In the genomic region with DNA sequence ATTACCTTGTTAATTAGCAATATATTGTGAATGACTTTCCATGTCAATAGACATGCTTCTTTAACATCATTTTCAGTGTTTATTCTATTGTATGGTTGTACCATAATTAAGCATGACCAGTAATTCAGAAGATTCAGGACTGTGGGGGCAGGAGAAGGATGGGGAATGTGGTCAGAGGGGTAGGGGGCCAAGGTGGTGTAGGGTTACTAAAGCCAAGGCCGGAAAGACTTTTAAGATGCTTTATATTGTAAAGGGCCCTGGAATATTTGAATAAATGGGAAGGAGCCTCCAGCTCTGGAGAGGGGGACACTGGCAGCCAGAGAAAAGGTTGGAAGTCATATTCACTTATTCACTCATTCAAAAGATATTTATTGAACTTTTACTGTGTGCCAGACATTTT, we compare ENCODE assay signal across 1 cellular context.
TF ChIP-seq lines count a peak whose summit lies in the region.

No MANE protein-coding gene starts in this region.

TF ChIP-seq in H1, 55 proteins besides CTCF, POLR2A, EP300 and RAD21:
- TF ChIP-seq GTF2F1 (IDR thresholded peaks at IDR 0.05; ENCODE audit: borderline replicate concordance, low read depth, low read length): no peak
- TF ChIP-seq MAFK (IDR thresholded peaks at IDR 0.05; ENCODE audit: low read depth, low read length): no peak
- TF ChIP-seq SP1 (IDR thresholded peaks at IDR 0.05; ENCODE audit: low read depth, low read length): no peak
- no peak for TF ChIP-seq TCF12 (IDR thresholded peaks at IDR 0.05; ENCODE audit: low read depth, low read length)
- TF ChIP-seq GABPA (IDR thresholded peaks at IDR 0.05; ENCODE audit: borderline replicate concordance, insufficient read depth, low read length): no peak
- TF ChIP-seq CEBPB (IDR thresholded peaks at IDR 0.05; ENCODE audit: low read depth, low read length): no peak
- TF ChIP-seq TAF1 (IDR thresholded peaks at IDR 0.05; ENCODE audit: low read depth, low read length): no peak
- no peak for TF ChIP-seq RXRA (IDR thresholded peaks at IDR 0.05; ENCODE audit: insufficient read depth, low read depth, low read length)
- no peak for TF ChIP-seq KDM1A (IDR thresholded peaks at IDR 0.05; ENCODE audit: borderline replicate concordance, low read length)
- TF ChIP-seq CBX8 (IDR thresholded peaks at IDR 0.05; ENCODE audit: borderline replicate concordance, low read depth, low read length): no peak
- TF ChIP-seq KDM4A (IDR thresholded peaks at IDR 0.05; ENCODE audit: low read depth, low read length, severe bottlenecking): no peak
- TF ChIP-seq EZH2 (IDR thresholded peaks at IDR 0.05; ENCODE audit: low read depth, low read length, severe bottlenecking): no peak
- TF ChIP-seq SAP30 (IDR thresholded peaks at IDR 0.05; ENCODE audit: insufficient read depth, insufficient replicate concordance, low read length): no peak
- no peak for TF ChIP-seq BACH1 (IDR thresholded peaks at IDR 0.05; ENCODE audit: low read length)
- TF ChIP-seq POU5F1 (IDR thresholded peaks at IDR 0.05; ENCODE audit: low read depth, low read length): no peak
- no peak for TF ChIP-seq HDAC6 (IDR thresholded peaks at IDR 0.05; ENCODE audit: low read depth, low read length)
- no peak for TF ChIP-seq JUN (IDR thresholded peaks at IDR 0.05; ENCODE audit: low read depth, low read length)
- TF ChIP-seq, protein P1, sequence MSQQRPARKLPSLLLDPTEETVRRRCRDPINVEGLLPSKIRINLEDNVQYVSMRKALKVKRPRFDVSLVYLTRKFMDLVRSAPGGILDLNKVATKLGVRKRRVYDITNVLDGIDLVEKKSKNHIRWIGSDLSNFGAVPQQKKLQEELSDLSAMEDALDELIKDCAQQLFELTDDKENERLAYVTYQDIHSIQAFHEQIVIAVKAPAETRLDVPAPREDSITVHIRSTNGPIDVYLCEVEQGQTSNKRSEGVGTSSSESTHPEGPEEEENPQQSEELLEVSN (IDR thresholded peaks at IDR 0.05): no peak
- no peak for TF ChIP-seq HDAC2 (IDR thresholded peaks at IDR 0.05; ENCODE audit: borderline replicate concordance in 1 of 2, low read depth in 2 of 2, low read length in 2 of 2)
- TF ChIP-seq BCL11A (IDR thresholded peaks at IDR 0.05; ENCODE audit: low read depth in 2 of 2, low read length in 2 of 2): no peak
